8 cellular contexts compared by ENCODE assay signal in the genomic region with DNA sequence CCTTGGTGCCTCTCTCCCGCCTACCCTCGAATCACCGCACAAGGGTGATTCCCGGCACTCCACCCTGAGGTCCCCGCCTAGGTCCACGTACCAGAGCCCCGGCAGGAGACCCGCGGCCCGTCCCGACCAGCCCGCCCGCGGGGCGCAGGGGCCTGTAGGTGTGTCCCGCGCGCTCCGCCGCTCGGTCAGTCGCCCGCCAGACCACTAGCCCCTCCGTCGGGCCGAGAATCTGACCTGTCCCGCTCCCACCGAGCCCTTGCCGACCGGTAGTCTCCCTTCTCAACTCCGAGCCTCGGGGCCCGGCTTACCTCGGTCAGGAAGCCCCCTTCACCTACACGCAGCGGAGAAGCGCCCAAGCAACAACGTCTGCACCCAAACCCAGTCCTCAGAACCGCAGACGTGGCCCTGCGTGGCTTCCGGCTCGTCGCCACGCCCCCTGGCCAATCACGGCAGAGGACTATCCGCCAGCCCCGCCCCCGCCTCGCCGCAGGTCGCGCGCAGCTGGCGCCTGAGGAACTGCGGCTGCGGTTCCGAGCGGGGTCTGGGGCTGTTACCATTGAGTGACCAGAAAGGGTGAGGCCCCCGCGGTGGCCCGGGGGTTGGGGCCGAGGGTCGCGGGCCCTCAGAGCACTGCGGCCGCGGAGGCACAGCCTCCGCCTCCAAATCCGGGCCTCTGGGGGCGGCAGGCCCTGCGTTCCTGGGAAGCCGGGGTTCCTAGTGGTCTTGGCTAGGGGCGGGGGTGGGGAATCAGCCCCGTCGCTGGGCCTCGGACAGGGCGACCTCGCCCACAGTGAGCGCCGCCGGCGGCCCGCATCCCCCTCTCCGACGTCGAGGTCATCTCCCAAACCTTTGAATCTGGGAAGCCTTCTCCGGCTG. TPM values are rescaled to one million over a fixed set of nuclear protein-coding genes. Genes with fewer than 3 reads are reported as not detected.
A peak's percentile ranks its signal among the peaks of the same experiment; 100 is the strongest.
DNase-seq lines count a peak whose midpoint lies in the region; ATAC-seq and TF ChIP-seq lines count a peak whose summit lies in the region.

A gene with protein sequence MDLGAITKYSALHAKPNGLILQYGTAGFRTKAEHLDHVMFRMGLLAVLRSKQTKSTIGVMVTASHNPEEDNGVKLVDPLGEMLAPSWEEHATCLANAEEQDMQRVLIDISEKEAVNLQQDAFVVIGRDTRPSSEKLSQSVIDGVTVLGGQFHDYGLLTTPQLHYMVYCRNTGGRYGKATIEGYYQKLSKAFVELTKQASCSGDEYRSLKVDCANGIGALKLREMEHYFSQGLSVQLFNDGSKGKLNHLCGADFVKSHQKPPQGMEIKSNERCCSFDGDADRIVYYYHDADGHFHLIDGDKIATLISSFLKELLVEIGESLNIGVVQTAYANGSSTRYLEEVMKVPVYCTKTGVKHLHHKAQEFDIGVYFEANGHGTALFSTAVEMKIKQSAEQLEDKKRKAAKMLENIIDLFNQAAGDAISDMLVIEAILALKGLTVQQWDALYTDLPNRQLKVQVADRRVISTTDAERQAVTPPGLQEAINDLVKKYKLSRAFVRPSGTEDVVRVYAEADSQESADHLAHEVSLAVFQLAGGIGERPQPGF (minus strand): TSS at position 395 of the 876 bp plus-strand sequence. CDS start 2,253 bp downstream, outside the sequence.
RWDD2A (plus strand) TSS at position 487 of the 876 bp plus-strand sequence. CDS start 1,095 bp downstream, outside the sequence.

- H3K36me3 ChIP-seq in BE2C, result peaks cover 26% of the 10 kb centered on the region

- TF ChIP-seq CTCF in BE2C (IDR thresholded peaks at IDR 0.05; ENCODE audit: low read depth, low read length), result no peak

- peak within 1 kb of the TSS; percentile 51 for H3K27ac ChIP-seq in cingulate gyrus (ENCODE audit: low read depth, low read length)

- peak within 1 kb of the TSS; percentile 91 for H3K4me3 ChIP-seq in BE2C (ENCODE audit: low read depth, low read length)

- peak; percentile 94 for DNase-seq in BE2C
- DNase-seq in NCI-H510A treated with DMSO at 0.1 percent for 48 hours (lab: John Stamatoyannopoulos, UW), result peak; percentile 39
- DNase-seq in activated CD4-positive, alpha-beta T cell treated with anti-CD3 and anti-CD28 coated beads for 48 hours, result peak; percentile 90
- peak; percentile 90 to 96 for DNase-seq in left colon
- DNase-seq in stimulated activated CD4-positive, alpha-beta T cell treated with anti-CD3 and anti-CD28 coated beads, Interleukin-1b, Interleukin-23, amount 100 ng/mL, for 4 hours (ENCODE audit: low read depth in 2 of 2), result peak; percentile 81 to 88

- ATAC-seq in HG03378 (IDR thresholded peaks at IDR 0.05; ENCODE audit: unreplicated experiment) (peak; percentile 91), left colon (peak; percentile 98)

- intact Hi-C loops in left colon (cut with DNase I, micrococcal nuclease), result no loop called here

- no peaks in the 10 kb centered on the region for H3K9me3 ChIP-seq in BE2C

- no peaks in the 10 kb centered on the region for H3K27me3 ChIP-seq in BE2C

- H3K4me1 ChIP-seq in BE2C, result no peaks in the 10 kb centered on the region; the same call in 1 of the 2 replicates

- TF ChIP-seq POLR2A in GM19193 (IDR thresholded peaks at IDR 0.05; ENCODE audit: extremely low read depth, insufficient read depth, insufficient read length), result peak; percentile 81

RNA-seq across cellular contexts. Expression of the first gene that starts in this region (rescaled TPM):
- polyA plus RNA-seq in BE2C (2012; ENCODE audit: insufficient read depth, insufficient read length, low read depth), result 21.6 TPM
- 10 to 100 TPM; 36.8 to 46.7 TPM for total RNA-seq in left colon

RNA-seq across cellular contexts. Expression of gene RWDD2A, which starts in this region (rescaled TPM):
- 2.3 TPM for polyA plus RNA-seq in BE2C (2012; ENCODE audit: insufficient read depth, insufficient read length, low read depth)
- total RNA-seq in left colon, result 1 to 10 TPM; 2.8 to 3.3 TPM

Comparison
In these comparisons a context has a peak if more than half of its experiments do, and no peak if none do; other contexts are left out.
1. Peak in every context shown above with its lines: DNase-seq, ATAC-seq, H3K4me3 ChIP-seq and H3K27ac ChIP-seq.
2. DNase-seq: peak in every context shown above with its lines; median percentile 94 in BE2C; 93 in left colon; 90 in activated CD4-positive, alpha-beta T cell treated with anti-CD3 and anti-CD28 coated beads for 48 hours; 84 in stimulated activated CD4-positive, alpha-beta T cell treated with anti-CD3 and anti-CD28 coated beads, Interleukin-1b, Interleukin-23, amount 100 ng/mL, for 4 hours; 39 in NCI-H510A treated with DMSO at 0.1 percent for 48 hours.